In the genomic region with DNA sequence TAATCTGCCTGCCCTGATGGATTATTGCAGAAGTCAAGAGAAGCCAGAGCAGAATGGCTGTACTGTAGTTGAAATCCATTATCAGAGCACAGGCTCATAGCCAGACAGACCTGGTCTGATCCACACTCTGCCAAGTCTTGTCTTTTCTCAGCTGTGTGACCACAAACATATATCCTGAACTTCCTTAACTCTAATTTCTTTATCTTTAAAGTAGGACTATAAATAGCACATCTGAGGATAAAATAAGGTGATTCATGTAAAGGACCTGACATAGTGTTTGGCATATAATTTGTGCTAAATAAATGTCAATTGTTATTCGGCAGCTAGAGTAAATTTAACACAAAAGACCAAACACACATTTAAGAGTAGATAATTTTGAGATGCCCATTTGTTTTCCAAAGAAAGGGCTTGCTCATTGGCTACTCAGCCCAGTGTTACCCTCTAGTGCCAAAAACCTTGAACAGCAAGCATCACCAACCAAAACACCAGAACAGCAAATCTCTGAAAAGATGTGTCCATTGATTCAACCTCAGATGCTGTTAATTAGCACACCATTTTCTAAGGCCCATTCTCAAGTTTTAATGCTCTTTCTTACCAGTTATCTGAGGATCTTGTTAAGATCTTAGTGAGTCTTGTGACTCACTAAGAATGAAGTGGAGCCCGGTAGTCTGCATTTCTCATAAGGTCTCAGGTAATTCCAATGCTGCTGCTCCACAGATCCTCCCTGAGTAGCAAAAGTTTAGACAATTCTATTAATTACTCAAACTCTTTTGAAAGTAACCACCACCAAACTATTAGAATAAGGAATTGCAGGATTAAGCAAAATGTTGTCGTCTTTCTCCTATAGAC, we compare ENCODE assay signal across 8 cellular contexts.
DNase-seq lines count a peak whose midpoint lies in the region; ATAC-seq and TF ChIP-seq lines count a peak whose summit lies in the region.

No MANE protein-coding gene starts in this region.

- in situ Hi-C loops in HAP-1 (cut with MboI; ENCODE audit: low sequenced_read_pairs): no loop called here

- H3K9me3 ChIP-seq in HAP-1 (no peaks in the 10 kb centered on the region), adipocyte (ENCODE audit: control insufficient read depth, low read length) (no peaks in the 10 kb centered on the region), esophagus squamous epithelium (no peaks in the 10 kb centered on the region), lower lobe of right lung (no peaks in the 10 kb centered on the region)

- H3K4me3 ChIP-seq in HAP-1 (no peak overlapping the region), adipocyte (ENCODE audit: low read length) (no peak overlapping the region), esophagus squamous epithelium (no peak overlapping the region), lower lobe of right lung (no peak overlapping the region)

- H3K4me1 ChIP-seq in HAP-1: no peaks in the 10 kb centered on the region
- H3K4me1 ChIP-seq in adipocyte (ENCODE audit: control insufficient read depth, insufficient read depth, low read length): no peaks in the 10 kb centered on the region
- no peaks in the 10 kb centered on the region for H3K4me1 ChIP-seq in esophagus squamous epithelium
- no peaks in the 10 kb centered on the region for H3K4me1 ChIP-seq in lower lobe of right lung

- H3K27ac ChIP-seq in esophagus squamous epithelium (no peak overlapping the region), lower lobe of right lung (no peak overlapping the region)

- WGBS in esophagus squamous epithelium, 2 donors: 73 to 92% methylated on average over 3 of the region's 3 CpGs

- intact Hi-C loops in esophagus squamous epithelium (cut with DNase I) (no loop called here), lower lobe of right lung (cut with DNase I) (no loop called here)

- H3K27me3 ChIP-seq in HAP-1 (ENCODE audit: low read depth) (no peaks in the 10 kb centered on the region), adipocyte (replicated peaks; ENCODE audit: control insufficient read depth, insufficient read depth, low read length) (no peaks in the 10 kb centered on the region), esophagus squamous epithelium (no peaks in the 10 kb centered on the region), lower lobe of right lung (ENCODE audit: low read depth) (no peaks in the 10 kb centered on the region)

- peak; percentile 33 for DNase-seq in AG20443 (ENCODE audit: low spot score)
- DNase-seq in HAP-1 (ENCODE audit: low spot score in 2 of 2): peak; percentile 41 to 51
- DNase-seq in adipocyte (ENCODE audit: low read depth): peak; percentile 56
- DNase-seq in iPS-NIHi7 (ENCODE audit: extremely low spot score): peak; percentile 56
- no peak for DNase-seq in RPMI8226
- DNase-seq in esophagus squamous epithelium (lab: John Stamatoyannopoulos, UW): no peak
- no peak for DNase-seq in lower lobe of right lung
- no peak for DNase-seq in NCI-H1436 (lab: John Stamatoyannopoulos, UW)

- ATAC-seq in lower lobe of right lung: no peak

- H3K36me3 ChIP-seq in HAP-1 (replicated peaks): no peaks in the 10 kb centered on the region
- no peaks in the 10 kb centered on the region for H3K36me3 ChIP-seq in adipocyte (ENCODE audit: control insufficient read depth, insufficient read depth, low read length, severe bottlenecking)
- no peaks in the 10 kb centered on the region for H3K36me3 ChIP-seq in esophagus squamous epithelium
- no peaks in the 10 kb centered on the region for H3K36me3 ChIP-seq in lower lobe of right lung

- TF ChIP-seq CTCF in esophagus squamous epithelium (IDR thresholded peaks at IDR 0.05): no peak
- TF ChIP-seq CTCF in lower lobe of right lung (IDR thresholded peaks at IDR 0.05): no peak

- no peak overlapping the region for H3K9ac ChIP-seq in adipocyte (ENCODE audit: low read length)

- TF ChIP-seq POLR2A in esophagus squamous epithelium (IDR thresholded peaks at IDR 0.05): no peak

Comparison
In these comparisons a context has a peak if more than half of its experiments do, and no peak if none do; other contexts are left out.
1. DNase-seq: peak in AG20443 (single experiment), HAP-1 (2 of 2), adipocyte (single experiment) and iPS-NIHi7 (single experiment); none in RPMI8226 (single experiment), esophagus squamous epithelium (single experiment), lower lobe of right lung (single experiment) and NCI-H1436 (single experiment).